Comparison of ENCODE assay signal across 18 cellular contexts in the genomic region with DNA sequence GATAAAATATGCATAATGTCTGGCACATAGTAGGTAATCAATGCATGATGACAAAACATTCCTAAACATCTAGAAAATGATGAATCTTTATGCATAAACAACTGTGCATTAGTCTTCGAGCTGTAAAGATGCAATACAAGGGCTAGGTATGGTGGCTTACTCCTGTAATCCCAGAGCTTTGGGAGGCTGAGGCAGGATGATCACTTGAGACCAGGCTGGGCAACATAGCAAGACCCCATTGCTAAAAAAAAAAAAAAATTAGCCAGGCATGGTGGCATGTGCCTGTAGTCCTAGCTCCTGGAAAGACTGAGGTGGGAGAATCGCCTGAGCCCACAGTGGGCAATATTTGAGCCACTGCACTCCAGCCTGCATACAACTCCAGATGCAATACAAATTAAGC.
"Had no signal": no experiment of that assay in that cellular context is flagged by ENCODE, and none has a peak within 500 bp of the region (broad histone marks: within the 10 kb centered on the region; RNA-seq: fewer than 3 reads in every experiment).

No MANE protein-coding gene starts in this region.

- H3K27me3 Mint-ChIP-seq: activated CD4-positive, alpha-beta memory T cell treated with anti-CD3 and anti-CD28 coated beads, Interleukin-2, amount 10 ng/mL, durations not matched to agents 7 days and 5 days had no signal

- DNase-seq: activated CD4-positive, alpha-beta memory T cell treated with anti-CD3 and anti-CD28 coated beads, Interleukin-2, amount 10 ng/mL, durations not matched to agents 7 days and 5 days; activated CD4-positive, alpha-beta T cell treated with anti-CD3 and anti-CD28 coated beads for 4 hours; activated gamma-delta T cell; activated T-cell treated with anti-CD3 and anti-CD28 coated beads, Interleukin-2, amount 50 U/mL, for 4 hours; dorsolateral prefrontal cortex; endodermal cell; heart right ventricle; left cardiac atrium; lower lobe of right lung; pancreas; stimulated activated CD4-positive, alpha-beta T cell treated with anti-CD3 and anti-CD28 coated beads, Interleukin-12 subunit alpha, Interleukin-12 subunit beta, amount 100 ng/mL, for 4 hours; stimulated activated CD4-positive, alpha-beta T cell treated with anti-CD3 and anti-CD28 coated beads, Interleukin-2, amount 100 ng/mL, for 24 hours; thyroid gland; uterus; WERI-Rb-1 had no signal

- H3K9me3 Mint-ChIP-seq: endodermal cell, mesothelial cell of epicardium had no signal

- H3K4me3 Mint-ChIP-seq: activated CD4-positive, alpha-beta memory T cell treated with anti-CD3 and anti-CD28 coated beads, Interleukin-2, amount 10 ng/mL, durations not matched to agents 7 days and 5 days; endodermal cell had no signal

- H3K27ac Mint-ChIP-seq: activated CD4-positive, alpha-beta memory T cell treated with anti-CD3 and anti-CD28 coated beads, Interleukin-2, amount 10 ng/mL, durations not matched to agents 7 days and 5 days; endodermal cell; mesothelial cell of epicardium; T-helper 1 cell treated with Interleukin-12 subunit alpha and Interleukin-12 subunit beta and Interleukin-4 antibody, amounts not matched to agents 30 μg/mL and 1 μg/mL, for 36 hours had no signal

- H3K9me3 ChIP-seq: ascending aorta, heart right ventricle, lower lobe of right lung, pancreas, thyroid gland, uterus had no signal

- ATAC-seq: activated T-cell treated with anti-CD3 and anti-CD28 coated beads, Interleukin-2, amount 50 U/mL, for 4 hours; heart right ventricle; left cardiac atrium; lower lobe of right lung; pancreas had no signal
